21 cellular contexts compared by ENCODE assay signal in genomic region chr1:226305184-226305583, GRCh38.
"Had no signal": no experiment of that assay in that cellular context is flagged by ENCODE, and none has a peak within 500 bp of the region (broad histone marks: within the 10 kb centered on the region; RNA-seq: fewer than 3 reads in every experiment).

No MANE protein-coding gene starts in this region.

- H3K9me3 ChIP-seq: adrenal gland, ascending aorta, colonic mucosa, esophagus muscularis mucosa, lower lobe of right lung, neutrophil, ovary, prostate gland had no signal

- H3K4me1 ChIP-seq: prostate gland had no signal

- H3K27ac ChIP-seq: adrenal gland, ascending aorta, brain microvascular endothelial cell, colonic mucosa, dorsolateral prefrontal cortex, esophagus muscularis mucosa, lower lobe of right lung, neutrophil, ovary, prostate gland had no signal

- ATAC-seq: activated T-cell treated with anti-CD3 and anti-CD28 coated beads, Interleukin-2, amount 50 U/mL, for 4 hours; effector memory CD8-positive, alpha-beta T cell; lower lobe of right lung; naive thymus-derived CD4-positive, alpha-beta T cell; stimulated activated naive CD8-positive, alpha-beta T cell treated with anti-CD3 and anti-CD28 coated beads, Interleukin-15, Interleukin-2, amounts not matched to agents 100 U/mL and 50 U/mL, for 24 hours had no signal

- H3K27me3 ChIP-seq: adrenal gland, ascending aorta, brain microvascular endothelial cell, colonic mucosa, dorsolateral prefrontal cortex, esophagus muscularis mucosa, ovary had no signal

- DNase-seq: activated CD4-positive, alpha-beta T cell treated with anti-CD3 and anti-CD28 coated beads, Interleukin-2, amount 50 U/mL, for 48 hours; activated CD8-positive, alpha-beta memory T cell treated with anti-CD3 and anti-CD28 coated beads, Interleukin-2, amount 50 U/mL, for 48 hours; activated naive CD4-positive, alpha-beta T cell; activated T-cell treated with anti-CD3 and anti-CD28 coated beads, Interleukin-2, amount 50 U/mL, for 4 hours; adrenal gland; brain microvascular endothelial cell; colonic mucosa; dorsolateral prefrontal cortex; effector memory CD8-positive, alpha-beta T cell; kidney; lower lobe of right lung; naive thymus-derived CD4-positive, alpha-beta T cell; ovary; stimulated activated CD4-positive, alpha-beta T cell treated with anti-CD3 and anti-CD28 coated beads, Interleukin-4, amount 100 ng/mL, for 4 hours; stimulated activated naive CD8-positive, alpha-beta T cell treated with anti-CD3 and anti-CD28 coated beads, Interleukin-15, Interleukin-2, amounts not matched to agents 100 U/mL and 50 U/mL, for 24 hours; T-helper 1 cell; T-helper 9 cell had no signal

- H3K4me3 ChIP-seq: adrenal gland, ascending aorta, colonic mucosa, dorsolateral prefrontal cortex, esophagus muscularis mucosa, lower lobe of right lung, ovary, prostate gland had no signal

- H3K36me3 ChIP-seq: adrenal gland, ascending aorta, brain microvascular endothelial cell, colonic mucosa, lower lobe of right lung, neutrophil, ovary, prostate gland had no signal
